Comparison of ENCODE assay signal across 9 cellular contexts in genomic region chr1:241846862-241847539, GRCh38. TPM values are rescaled to one million over a fixed set of nuclear protein-coding genes. Genes with fewer than 3 reads are reported as not detected.
A peak's percentile ranks its signal among the peaks of the same experiment; 100 is the strongest.
DNase-seq lines count a peak whose midpoint lies in the region; ATAC-seq and TF ChIP-seq lines count a peak whose summit lies in the region.
"Had no signal": no experiment of that assay in that cellular context is flagged by ENCODE, and none has a peak within 500 bp of the region (broad histone marks: within the 10 kb centered on the region; RNA-seq: fewer than 3 reads in every experiment).

No MANE protein-coding gene starts in this region.

- TF ChIP-seq CTCF in Loucy (conservative IDR thresholded peaks at IDR 0.05; ENCODE audit: low read length) (no peak), choroid plexus epithelial cell (conservative IDR thresholded peaks at IDR 0.05; ENCODE audit: low read depth, low read length) (no peak), neural cell (IDR thresholded peaks at IDR 0.05; ENCODE audit: poor library complexity, severe bottlenecking) (no peak)

- H3K27ac ChIP-seq in BLaER1 (peak overlapping the region; percentile 97), neural cell (ENCODE audit: low read length) (no peak overlapping the region)

- no peak for ATAC-seq in left colon

- TF ChIP-seq EP300 in neural cell (conservative IDR thresholded peaks at IDR 0.05; ENCODE audit: poor library complexity, severe bottlenecking): no peak

- peak overlapping the region; percentile 99 for H2AFZ ChIP-seq in Loucy (ENCODE audit: low read length)
- H2AFZ ChIP-seq in neural cell (ENCODE audit: low read depth, low read length): peak overlapping the region; percentile 90

- peaks cover 37% of the 10 kb centered on the region for H3K79me2 ChIP-seq in Loucy (ENCODE audit: insufficient read depth, low read length)
- peaks cover 2% of the 10 kb centered on the region for H3K79me2 ChIP-seq in neural cell (replicated peaks; ENCODE audit: insufficient read depth, low read length)

- intact Hi-C loops in left colon (cut with DNase I, micrococcal nuclease): loop anchor here in 1 of 2 donors (10.0 kb wide), 1 partner anchor 322 kb away; no protein-coding TSS in a partner anchor

- H3K4me1 ChIP-seq in BLaER1 (peaks cover 32% of the 10 kb centered on the region), Loucy (ENCODE audit: insufficient read depth, low read length, poor library complexity, severe bottlenecking) (peaks cover 23% of the 10 kb centered on the region)

- no peaks in the 10 kb centered on the region for H3F3A ChIP-seq in Loucy (ENCODE audit: low read depth)
- H3F3A ChIP-seq in neural cell (ENCODE audit: insufficient read depth, low read length, poor library complexity, severe bottlenecking): no peaks in the 10 kb centered on the region

- H3K9me3 ChIP-seq in BLaER1: no peaks in the 10 kb centered on the region
- no peaks in the 10 kb centered on the region for H3K9me3 ChIP-seq in Loucy (ENCODE audit: insufficient read depth, low read depth, low read length)
- H3K9me3 ChIP-seq in neural cell (ENCODE audit: low read length): no peaks in the 10 kb centered on the region

- no peak for TF ChIP-seq RAD21 in neural cell (conservative IDR thresholded peaks at IDR 0.05)

- H3K9ac ChIP-seq in BLaER1 (peak overlapping the region; percentile 93; the same call in 1 of the 2 replicates), Loucy (ENCODE audit: low read depth, low read length, poor library complexity, severe bottlenecking) (peak overlapping the region; percentile 84), neural cell (ENCODE audit: low read length) (no peak overlapping the region)

- no peak for DNase-seq in choroid plexus epithelial cell (ENCODE audit: low read depth)
- no peak for DNase-seq in NCI-H1436 (lab: John Stamatoyannopoulos, UW)
- DNase-seq in NCI-H128 (lab: John Stamatoyannopoulos, UW; ENCODE audit: unreplicated experiment): no peak
- no peak for DNase-seq in activated effector memory CD4-positive, alpha-beta T cell treated with anti-CD3 and anti-CD28 coated beads, Interleukin-2, amount 50 U/mL, for 16 hours
- DNase-seq in left colon: no peak
- DNase-seq: NCI-H187 treated with DMSO at 0.1 percent for 48 hours had no signal

- peak overlapping the region; percentile 74 for H3K4me3 ChIP-seq in BLaER1
- H3K4me3 ChIP-seq in Loucy (ENCODE audit: low read length, poor library complexity, severe bottlenecking): peak overlapping the region; percentile 95
- peak overlapping the region; percentile 100 for H3K4me3 ChIP-seq in choroid plexus epithelial cell (ENCODE audit: low read depth, low read length)
- peak overlapping the region; percentile 77 for H3K4me3 ChIP-seq in neural cell (ENCODE audit: low read length)

- H3K4me2 ChIP-seq in BLaER1: peak overlapping the region; percentile 84
- H3K4me2 ChIP-seq in Loucy (ENCODE audit: low read depth, low read length, poor library complexity, severe bottlenecking): peak overlapping the region; percentile 94
- H3K4me2 ChIP-seq in neural cell (ENCODE audit: low read length): peak overlapping the region; percentile 22

- no peaks in the 10 kb centered on the region for H3K27me3 ChIP-seq in BLaER1
- peaks cover 6% of the 10 kb centered on the region for H3K27me3 ChIP-seq in Loucy (ENCODE audit: insufficient read depth, low read length, poor library complexity, severe bottlenecking)
- no peaks in the 10 kb centered on the region for H3K27me3 ChIP-seq in neural cell (ENCODE audit: insufficient read depth, low read depth, low read length)

- H3K9me2 ChIP-seq in Loucy (replicated peaks; ENCODE audit: low read depth, low read length): no peaks in the 10 kb centered on the region
- no peaks in the 10 kb centered on the region for H3K9me2 ChIP-seq in neural cell (ENCODE audit: insufficient read depth, low read length)

- peaks cover 25% of the 10 kb centered on the region; the same call in 1 of the 2 replicates for H3K36me3 ChIP-seq in BLaER1
- H3K36me3 ChIP-seq in Loucy (ENCODE audit: insufficient read depth, low read length): peaks cover 6% of the 10 kb centered on the region; the same call in 1 of the 2 replicates
- no peaks in the 10 kb centered on the region for H3K36me3 ChIP-seq in neural cell (ENCODE audit: insufficient read depth, low read length)

- H4K20me1 ChIP-seq in BLaER1 (no peaks in the 10 kb centered on the region), Loucy (ENCODE audit: insufficient read depth, low read length, poor library complexity, severe bottlenecking) (peaks cover 12% of the 10 kb centered on the region), neural cell (ENCODE audit: insufficient read depth) (no peaks in the 10 kb centered on the region)

TF ChIP-seq in neural cell, 6 proteins besides CTCF, POLR2A, EP300 and RAD21:
- TF ChIP-seq SMC3 (conservative IDR thresholded peaks at IDR 0.05; ENCODE audit: poor library complexity) (no peak), REST (IDR thresholded peaks at IDR 0.05; ENCODE audit: borderline replicate concordance) (no peak), MXI1 (conservative IDR thresholded peaks at IDR 0.05; ENCODE audit: poor library complexity, severe bottlenecking) (no peak), EZH2 (IDR thresholded peaks at IDR 0.05; ENCODE audit: borderline replicate concordance, insufficient read depth, low read length, poor library complexity, severe bottlenecking) (no peak), TAF1 (IDR thresholded peaks at IDR 0.05; ENCODE audit: low read depth) (no peak), POLR2AphosphoS5 (IDR thresholded peaks at IDR 0.05) (no peak)

RNA-seq across cellular contexts. Expression of gene EXO1, which starts 1.0 kb away (rescaled TPM):
- polyA plus RNA-seq in neural cell: 0.32 and 0.92 TPM in 2 replicates
- polyA minus RNA-seq in neural cell: 0.69 and 1.9 TPM in 2 replicates
- total RNA-seq in left colon: 1 to 10 TPM; 1.4 to 4.7 TPM

Comparison
In these comparisons a context has a peak if more than half of its experiments do, and no peak if none do; other contexts are left out.
1. H3K4me2 ChIP-seq: peak in every context shown above with its lines; median percentile 94 in Loucy; 84 in BLaER1; 22 in neural cell.